8 cellular contexts compared by ENCODE assay signal in the genomic region with DNA sequence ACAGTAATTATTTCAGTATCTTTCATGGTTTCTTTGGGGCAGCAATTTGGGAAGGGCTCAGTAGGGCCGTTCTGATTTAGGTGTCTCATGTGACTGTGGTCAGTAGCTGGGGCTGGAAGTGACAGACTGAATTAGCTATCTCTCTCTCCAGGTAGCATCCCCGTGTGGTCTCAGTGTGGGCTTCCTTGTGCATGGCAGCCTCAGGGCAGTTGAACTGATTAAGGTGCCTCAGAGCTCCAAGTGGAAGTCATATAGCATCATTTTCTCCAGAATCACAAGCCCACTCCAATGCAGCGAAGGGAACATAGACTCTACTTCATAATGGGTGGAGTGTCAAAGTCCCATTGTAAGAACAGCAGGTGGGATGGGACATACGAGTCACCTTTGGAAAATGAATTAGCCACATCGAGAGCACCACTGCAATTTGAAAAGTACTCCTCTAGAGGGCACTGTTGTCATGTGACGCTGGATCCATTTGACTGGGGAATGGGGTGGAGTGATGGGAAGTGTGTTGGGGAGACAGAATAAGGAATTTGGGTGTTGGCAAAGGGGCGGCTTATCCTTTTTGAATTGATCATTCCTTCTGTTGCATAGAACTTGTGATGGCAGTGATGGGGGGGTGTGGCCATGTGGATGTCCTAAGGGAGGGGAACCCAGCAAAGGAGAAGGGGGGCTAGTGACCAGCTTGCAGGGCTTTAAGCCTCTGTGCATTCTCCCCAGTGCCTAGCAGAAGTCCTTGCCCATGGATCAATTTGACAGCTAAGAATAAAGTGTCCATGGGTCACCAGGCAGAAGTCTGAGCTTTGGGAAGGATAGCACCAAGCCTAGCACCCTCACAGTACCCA. TPM values are rescaled to one million over a fixed set of nuclear protein-coding genes. Genes with fewer than 3 reads are reported as not detected.
DNase-seq lines count a peak whose midpoint lies in the region; ATAC-seq and TF ChIP-seq lines count a peak whose summit lies in the region.

No MANE protein-coding gene starts in this region.

- peaks cover 10% of the 10 kb centered on the region for H3K27me3 Mint-ChIP-seq in stimulated activated naive CD8-positive, alpha-beta T cell treated with anti-CD3 and anti-CD28 coated beads, Interleukin-15, amount 100 ng/mL, for 72 hours

- WGBS in lung, 2 donors, result 9 to 10% methylated on average over 7 of the region's 7 CpGs

- H3K9me3 ChIP-seq in lung (ENCODE audit: control insufficient read depth in 2 of 2, insufficient read depth in 1 of 2, low read length in 1 of 2), result no peaks in the 10 kb centered on the region

- H3K27ac Mint-ChIP-seq in stimulated activated naive CD8-positive, alpha-beta T cell treated with anti-CD3 and anti-CD28 coated beads, Interleukin-15, amount 100 ng/mL, for 72 hours, result no peak overlapping the region

- no peaks in the 10 kb centered on the region for H3K36me3 ChIP-seq in lung (ENCODE audit: control insufficient read depth in 2 of 2, insufficient read depth in 2 of 2, low read length in 2 of 2)

- in situ Hi-C loops in G401 (cut with HindIII; ENCODE audit: low sequenced_read_pairs), result no loop called here

- H3K27ac ChIP-seq in 22Rv1 (no peak overlapping the region), VCaP (no peak overlapping the region), lung (ENCODE audit: low read depth in 1 of 2, low read length in 1 of 2) (no peak overlapping the region)

- no peaks in the 10 kb centered on the region for H3K27me3 ChIP-seq in lung (ENCODE audit: control insufficient read depth, insufficient read depth)

- peaks cover 9% of the 10 kb centered on the region for H3K4me1 Mint-ChIP-seq in stimulated activated naive CD8-positive, alpha-beta T cell treated with anti-CD3 and anti-CD28 coated beads, Interleukin-15, amount 100 ng/mL, for 72 hours

- H3K4me1 ChIP-seq in lung (ENCODE audit: control insufficient read depth in 2 of 2, insufficient read depth in 2 of 2, low read length in 2 of 2), result no peaks in the 10 kb centered on the region

- TF ChIP-seq CTCF in 22Rv1 (IDR thresholded peaks at IDR 0.05), result peak; percentile 89
- TF ChIP-seq CTCF in VCaP (conservative IDR thresholded peaks at IDR 0.05), result peak; percentile 89
- peak; percentile 51 for TF ChIP-seq CTCF in lung (IDR thresholded peaks at IDR 0.05; ENCODE audit: control extremely low read depth, extremely low read depth)

- H3K4me3 Mint-ChIP-seq in stimulated activated naive CD8-positive, alpha-beta T cell treated with anti-CD3 and anti-CD28 coated beads, Interleukin-15, amount 100 ng/mL, for 72 hours, result no peak overlapping the region

- DNase-seq in G401 (ENCODE audit: low spot score), result peak; percentile 56
- DNase-seq in NCI-H1694 (lab: John Stamatoyannopoulos, UW), result peak; percentile 63
- DNase-seq in effector CD4-positive, alpha-beta T cell, result peak; percentile 16
- peak; percentile 49 for DNase-seq in lung (ENCODE audit: low spot score)
- peak; percentile 29 to 37 for DNase-seq in stimulated activated naive CD8-positive, alpha-beta T cell treated with anti-CD3 and anti-CD28 coated beads, Interleukin-15, amount 100 ng/mL, for 72 hours

- no peaks in the 10 kb centered on the region for H3K9me3 Mint-ChIP-seq in stimulated activated naive CD8-positive, alpha-beta T cell treated with anti-CD3 and anti-CD28 coated beads, Interleukin-15, amount 100 ng/mL, for 72 hours

- no peak overlapping the region for H3K4me3 ChIP-seq in lung

- peak; percentile 59 for ATAC-seq in lung (ENCODE audit: insufficient read depth, low FRiP score)
- ATAC-seq in stimulated activated naive CD8-positive, alpha-beta T cell treated with anti-CD3 and anti-CD28 coated beads, Interleukin-15, amount 100 ng/mL, for 72 hours, result no peak
- no peak for ATAC-seq in HG02870 (IDR thresholded peaks at IDR 0.05; ENCODE audit: unreplicated experiment)

RNA-seq across cellular contexts. Expression of gene FAM136A, which starts 39.3 kb away (rescaled TPM):
- total RNA-seq in G401 (2014; rRNA removed; shearing (Covaris generic)), result 95.8 and 102 TPM in 2 replicates
- 10 to 100 TPM; 23.7 to 31.7 TPM for total RNA-seq in lung
- polyA plus RNA-seq in lung, result 10 to 100 TPM; 28.6 to 37.0 TPM

RNA-seq across cellular contexts. Expression of gene SNRPG, which starts 47.6 kb away (rescaled TPM):
- total RNA-seq in G401 (2014; rRNA removed; shearing (Covaris generic)), result 238 and 239 TPM in 2 replicates
- 100 to 1,000 TPM in 1 of 2 donors, 10 to 100 TPM in 1; 85.0 to 108 TPM for total RNA-seq in lung
- polyA plus RNA-seq in lung, result 100 to 1,000 TPM; 151 to 298 TPM
